Comparison of ENCODE assay signal across 8 cellular contexts in the genomic region with DNA sequence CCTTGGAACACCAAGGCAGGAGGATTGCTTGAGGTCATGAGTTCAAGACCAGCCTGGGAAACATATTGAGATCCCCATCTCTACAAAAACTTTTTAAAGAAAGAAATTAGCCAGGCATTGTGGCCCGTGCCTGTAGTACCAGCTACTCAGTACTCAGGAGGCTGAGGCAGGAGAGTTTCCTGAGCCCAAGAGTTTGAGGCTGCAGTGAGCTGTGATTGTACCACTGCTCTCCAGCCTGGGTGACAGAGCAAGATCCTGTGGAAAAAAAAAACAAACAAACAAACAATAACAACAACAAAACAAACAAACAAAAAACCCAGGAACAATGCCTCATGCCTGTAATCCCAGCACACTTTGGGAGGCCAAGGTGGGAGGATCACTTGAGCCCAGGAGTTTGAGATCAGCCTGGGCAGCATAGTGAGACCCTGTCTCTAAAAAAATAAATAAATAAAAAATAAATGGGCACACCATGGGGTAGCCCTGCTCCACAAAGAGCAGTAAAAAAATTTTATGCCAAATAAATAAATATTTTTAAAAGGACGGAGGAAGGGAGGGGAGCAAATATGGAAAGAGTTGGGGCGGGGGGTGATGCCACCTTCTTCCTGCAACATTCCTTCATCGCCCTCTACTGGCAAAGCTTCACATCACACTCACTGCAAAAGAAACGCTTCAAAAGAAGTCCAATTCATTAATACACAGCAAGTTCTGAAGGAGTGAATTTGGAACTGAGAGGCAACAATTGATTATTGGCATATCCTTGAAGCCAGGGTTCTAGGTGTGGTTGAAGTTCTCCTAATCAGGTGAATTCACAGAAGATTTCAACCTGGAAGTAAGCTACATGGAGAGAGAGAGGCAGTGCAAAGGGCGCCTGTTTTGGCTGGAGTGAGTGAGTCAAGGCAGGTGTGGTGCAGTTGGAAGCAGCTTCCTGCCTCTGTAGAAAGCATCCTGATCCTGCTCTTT. TPM values are rescaled to one million over a fixed set of nuclear protein-coding genes. Genes with fewer than 3 reads are reported as not detected.
A peak's percentile ranks its signal among the peaks of the same experiment; 100 is the strongest.
DNase-seq lines count a peak whose midpoint lies in the region; ATAC-seq and TF ChIP-seq lines count a peak whose summit lies in the region.

No MANE protein-coding gene starts in this region.

- H3K36me3 ChIP-seq in H7 (replicated peaks; ENCODE audit: control insufficient read depth, insufficient read depth, low read length), result no peaks in the 10 kb centered on the region

- H3K4me3 ChIP-seq in H7 (ENCODE audit: insufficient read depth, low read depth, low read length), result no peak overlapping the region
- no peak overlapping the region for H3K4me3 ChIP-seq in epithelial cell of esophagus (ENCODE audit: low read length)

- no peak overlapping the region for H3K4me3 Mint-ChIP-seq in nephron
- H3K4me3 Mint-ChIP-seq in stimulated activated naive CD8-positive, alpha-beta T cell treated with anti-CD3 and anti-CD28 coated beads, Interleukin-15, amount 100 ng/mL, for 72 hours, result peak overlapping the region in 1 of 2 donors; percentile 29

- H3K27ac Mint-ChIP-seq in nephron, result peak overlapping the region in 1 of 3 experiments; percentile 48
- H3K27ac Mint-ChIP-seq in stimulated activated naive CD8-positive, alpha-beta T cell treated with anti-CD3 and anti-CD28 coated beads, Interleukin-15, amount 100 ng/mL, for 72 hours, result no peak overlapping the region

- no peaks in the 10 kb centered on the region for H3K27me3 ChIP-seq in H7 (ENCODE audit: control insufficient read depth, insufficient read depth, low read length)

- H3K36me3 Mint-ChIP-seq in nephron (ENCODE audit: low read depth), result no peaks in the 10 kb centered on the region

- H3K4me1 Mint-ChIP-seq in nephron, result no peaks in the 10 kb centered on the region
- peaks cover 16% of the 10 kb centered on the region for H3K4me1 Mint-ChIP-seq in stimulated activated naive CD8-positive, alpha-beta T cell treated with anti-CD3 and anti-CD28 coated beads, Interleukin-15, amount 100 ng/mL, for 72 hours

- peak; percentile 65 for ATAC-seq in stimulated activated naive CD8-positive, alpha-beta T cell treated with anti-CD3 and anti-CD28 coated beads, Interleukin-15, amount 100 ng/mL, for 72 hours
- no peak for ATAC-seq in GM21528 (IDR thresholded peaks at IDR 0.05; ENCODE audit: low FRiP score, unreplicated experiment)

- H3K9me3 Mint-ChIP-seq in nephron, result no peaks in the 10 kb centered on the region
- H3K9me3 Mint-ChIP-seq in stimulated activated naive CD8-positive, alpha-beta T cell treated with anti-CD3 and anti-CD28 coated beads, Interleukin-15, amount 100 ng/mL, for 72 hours, result no peaks in the 10 kb centered on the region

- H3K27me3 Mint-ChIP-seq in nephron (ENCODE audit: low read depth), result no peaks in the 10 kb centered on the region
- H3K27me3 Mint-ChIP-seq in stimulated activated naive CD8-positive, alpha-beta T cell treated with anti-CD3 and anti-CD28 coated beads, Interleukin-15, amount 100 ng/mL, for 72 hours, result no peaks in the 10 kb centered on the region

- peak; percentile 87 for TF ChIP-seq CTCF in epithelial cell of esophagus (IDR thresholded peaks at IDR 0.05; ENCODE audit: insufficient read depth, low read depth, low read length, missing control alignments)
- peak; percentile 82 to 89 (median 85) for TF ChIP-seq CTCF in nephron (IDR thresholded peaks at IDR 0.05; ENCODE audit: unreplicated experiment in 3 of 3)

- DNase-seq in DMS153 treated with DMSO at 0.1 percent for 48 hours (lab: John Stamatoyannopoulos, UW; ENCODE audit: unreplicated experiment) (peak; percentile 6), H7 (peak; percentile 70), NCI-H774 (lab: John Stamatoyannopoulos, UW) (peak; percentile 57), epithelial cell of esophagus (ENCODE audit: low read depth) (peak; percentile 78)
- peak; percentile 25 for DNase-seq in activated CD8-positive, alpha-beta memory T cell treated with anti-CD3 and anti-CD28 coated beads, Interleukin-2, amount 50 U/mL, for 1 hour (ENCODE audit: extremely low read depth)
- DNase-seq in stimulated activated naive CD8-positive, alpha-beta T cell treated with anti-CD3 and anti-CD28 coated beads, Interleukin-15, amount 100 ng/mL, for 72 hours, result peak; percentile 55 to 58

RNA-seq across cellular contexts. Expression of gene GNPTAB, which starts 8.8 kb away (rescaled TPM):
- 13.9 and 23.7 TPM in 2 replicates for total RNA-seq in H7 (2014; rRNA removed; shearing (Covaris generic))

RNA-seq across cellular contexts. Expression of gene DRAM1, which starts 37.8 kb away (rescaled TPM):
- 1.0 and 1.6 TPM in 2 replicates for total RNA-seq in H7 (2014; rRNA removed; shearing (Covaris generic))

Comparison
In these comparisons a context has a peak if more than half of its experiments do, and no peak if none do; other contexts are left out.
1. DNase-seq: peak in every context shown above with its lines; median percentile 78 in epithelial cell of esophagus; 70 in H7; 57 in NCI-H774; 56 in stimulated activated naive CD8-positive, alpha-beta T cell treated with anti-CD3 and anti-CD28 coated beads, Interleukin-15, amount 100 ng/mL, for 72 hours; 25 in activated CD8-positive, alpha-beta memory T cell treated with anti-CD3 and anti-CD28 coated beads, Interleukin-2, amount 50 U/mL, for 1 hour; 6 in DMS153 treated with DMSO at 0.1 percent for 48 hours.